In the genomic region with DNA sequence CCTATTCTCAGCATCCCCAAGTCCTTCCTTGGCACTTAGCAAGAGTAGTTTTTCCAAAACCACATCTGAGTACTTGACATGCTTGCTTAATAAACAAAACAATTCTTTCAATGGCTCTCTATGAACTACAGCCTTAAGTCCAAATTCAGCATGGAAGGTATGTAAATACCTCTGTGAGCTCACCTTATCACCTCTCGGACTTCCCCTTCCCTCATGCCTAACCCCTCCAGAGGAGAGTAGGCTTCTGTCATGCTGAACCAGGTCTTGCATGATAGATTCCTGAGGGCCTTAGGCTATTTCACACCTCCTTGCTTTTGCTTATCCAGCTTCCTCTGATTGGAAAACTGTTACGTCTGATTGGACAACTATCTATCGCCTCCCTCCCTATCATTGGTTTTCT, we compare ENCODE assay signal across 18 cellular contexts.
DNase-seq lines count a peak whose midpoint lies in the region; ATAC-seq and TF ChIP-seq lines count a peak whose summit lies in the region.
"Had no signal": no experiment of that assay in that cellular context is flagged by ENCODE, and none has a peak within 500 bp of the region (broad histone marks: within the 10 kb centered on the region; RNA-seq: fewer than 3 reads in every experiment).

No MANE protein-coding gene starts in this region.

- no peaks in the 10 kb centered on the region for H3F3A ChIP-seq in OCI-LY1 (ENCODE audit: insufficient read depth, low read length)

- H3K4me3 Mint-ChIP-seq in T-helper 17 cell, result no peak overlapping the region

- peaks cover 4% of the 10 kb centered on the region for H3K27me3 Mint-ChIP-seq in T-helper 17 cell

- H3K9ac ChIP-seq in OCI-LY1 (ENCODE audit: low read length), result no peak overlapping the region
- H3K9ac ChIP-seq: BLaER1 treated with 17β-estradiol and CSF1 and Interleukin-3, amounts not matched to agents 10 nM and 100 nM had no signal

- no peaks in the 10 kb centered on the region for H3K36me3 Mint-ChIP-seq in T-helper 17 cell (ENCODE audit: low read depth)

- H4K20me1 ChIP-seq in OCI-LY1 (ENCODE audit: insufficient read depth, low read length), result no peaks in the 10 kb centered on the region
- H4K20me1 ChIP-seq: BLaER1 treated with 17β-estradiol and CSF1 and Interleukin-3, amounts not matched to agents 10 nM and 100 nM had no signal

- no peaks in the 10 kb centered on the region for H3K4me1 Mint-ChIP-seq in T-helper 17 cell

- DNase-seq in DMS53 (lab: John Stamatoyannopoulos, UW) (peak; percentile 53), DMS53 treated with DMSO at 0.1 percent for 48 hours (lab: John Stamatoyannopoulos, UW; ENCODE audit: unreplicated experiment) (no peak), kidney tubule cell (ENCODE audit: low spot score) (peak; percentile 81), upper lobe of right lung (no peak), T-helper 17 cell (no peak), A172 (ENCODE audit: low spot score) (no peak)
- no peak for DNase-seq in activated CD4-positive, CD25-positive, alpha-beta regulatory T cell treated with anti-CD3 and anti-CD28 coated beads, Interleukin-2, amount 50 U/mL, for 72 hours
- DNase-seq: DMS 273 treated with DMSO at 0.1 percent for 48 hours, NCI-H1436 treated with DMSO at 0.1 percent for 48 hours, NCI-H2081 treated with DMSO at 0.1 percent for 48 hours, NCI-H345, NCI-H82, Peyer's patch, Right ventricle myocardium superior had no signal

- H3K36me3 ChIP-seq in OCI-LY1 (ENCODE audit: insufficient read depth, low read length), result peaks cover 7% of the 10 kb centered on the region; the same call in 1 of the 2 replicates
- no peaks in the 10 kb centered on the region for H3K36me3 ChIP-seq in upper lobe of right lung
- H3K36me3 ChIP-seq: BLaER1 treated with 17β-estradiol and CSF1 and Interleukin-3, amounts not matched to agents 10 nM and 100 nM; Peyer's patch had no signal

- no peaks in the 10 kb centered on the region for H3K9me2 ChIP-seq in OCI-LY1 (ENCODE audit: low read depth, low read length)

- H3K4me3 ChIP-seq in OCI-LY1 (ENCODE audit: low read depth, low read length, poor library complexity, severe bottlenecking) (no peak overlapping the region), upper lobe of right lung (no peak overlapping the region)
- H3K4me3 ChIP-seq: BLaER1 treated with 17β-estradiol and CSF1 and Interleukin-3, amounts not matched to agents 10 nM and 100 nM; K562; Peyer's patch had no signal

- H3K79me2 ChIP-seq in OCI-LY1 (ENCODE audit: insufficient read depth, low read length), result no peaks in the 10 kb centered on the region

- no peaks in the 10 kb centered on the region for H3K9me3 ChIP-seq in OCI-LY1 (ENCODE audit: low read length)
- no peaks in the 10 kb centered on the region for H3K9me3 ChIP-seq in upper lobe of right lung
- H3K9me3 ChIP-seq in T-helper 17 cell (ENCODE audit: control insufficient read depth, low read length, poor library complexity, severe bottlenecking), result no peaks in the 10 kb centered on the region
- H3K9me3 ChIP-seq: BLaER1 treated with 17β-estradiol and CSF1 and Interleukin-3, amounts not matched to agents 10 nM and 100 nM; Peyer's patch had no signal

- H3K4me1 ChIP-seq in OCI-LY1 (ENCODE audit: insufficient read depth, low read length, severe bottlenecking) (peaks cover 30% of the 10 kb centered on the region), upper lobe of right lung (no peaks in the 10 kb centered on the region)
- H3K4me1 ChIP-seq: BLaER1 treated with 17β-estradiol and CSF1 and Interleukin-3, amounts not matched to agents 10 nM and 100 nM; Peyer's patch had no signal

- intact Hi-C loops in upper lobe of right lung (cut with DNase I), result no loop called here

- ATAC-seq in upper lobe of right lung (peak; percentile 67), T-helper 17 cell (no peak)
- ATAC-seq: K562 had no signal

- H3K27me3 ChIP-seq in OCI-LY1 (ENCODE audit: insufficient read depth, low read length) (no peaks in the 10 kb centered on the region), upper lobe of right lung (no peaks in the 10 kb centered on the region)
- H3K27me3 ChIP-seq: BLaER1 treated with 17β-estradiol and CSF1 and Interleukin-3, amounts not matched to agents 10 nM and 100 nM; Peyer's patch had no signal

- H3K4me2 ChIP-seq in OCI-LY1 (ENCODE audit: low read length), result peak overlapping the region; percentile 15; the same call in 1 of the 2 replicates
- H3K4me2 ChIP-seq: BLaER1 treated with 17β-estradiol and CSF1 and Interleukin-3, amounts not matched to agents 10 nM and 100 nM had no signal

- no peak overlapping the region for H2AFZ ChIP-seq in OCI-LY1 (ENCODE audit: low read length)

- H3K27ac ChIP-seq in OCI-LY1 (ENCODE audit: low read depth, low read length, poor library complexity, severe bottlenecking), result peak overlapping the region; percentile 59
- no peak overlapping the region for H3K27ac ChIP-seq in upper lobe of right lung
- H3K27ac ChIP-seq: 22Rv1; BLaER1 treated with 17β-estradiol and CSF1 and Interleukin-3, amounts not matched to agents 10 nM and 100 nM; Peyer's patch had no signal

- H3K27ac Mint-ChIP-seq in T-helper 17 cell, result no peak overlapping the region

- no peak for TF ChIP-seq CTCF in OCI-LY1 (IDR thresholded peaks at IDR 0.05; ENCODE audit: low read length)
- TF ChIP-seq CTCF in upper lobe of right lung (IDR thresholded peaks at IDR 0.05), result no peak

Comparison
In these comparisons a context has a peak if more than half of its experiments do, and no peak if none do; other contexts are left out.
1. DNase-seq: peak in DMS53 (single experiment) and kidney tubule cell (single experiment); none in DMS53 treated with DMSO at 0.1 percent for 48 hours (single experiment), upper lobe of right lung (single experiment), activated CD4-positive, CD25-positive, alpha-beta regulatory T cell treated with anti-CD3 and anti-CD28 coated beads, Interleukin-2, amount 50 U/mL, for 72 hours (single experiment), T-helper 17 cell (0 of 3) and A172 (single experiment).